ENCODE assay signal across 8 cellular contexts in genomic region chr12:3803865-3804472, GRCh38. TPM values are rescaled to one million over a fixed set of nuclear protein-coding genes. Genes with fewer than 3 reads are reported as not detected.
DNase-seq lines count a peak whose midpoint lies in the region; ATAC-seq and TF ChIP-seq lines count a peak whose summit lies in the region.

No MANE protein-coding gene starts in this region.

- H3K79me2 ChIP-seq in OCI-LY1 (ENCODE audit: insufficient read depth, low read length) = no peaks in the 10 kb centered on the region

- peak; percentile 86 for TF ChIP-seq CTCF in OCI-LY1 (IDR thresholded peaks at IDR 0.05; ENCODE audit: low read length)

- H3F3A ChIP-seq in OCI-LY1 (ENCODE audit: insufficient read depth, low read length) = no peaks in the 10 kb centered on the region

- H3K27ac Mint-ChIP-seq in naive thymus-derived CD4-positive, alpha-beta T cell = no peak overlapping the region

- H3K36me3 ChIP-seq in OCI-LY1 (ENCODE audit: insufficient read depth, low read length) = no peaks in the 10 kb centered on the region
- peaks cover 0 to 25% (median 3%) of the 10 kb centered on the region in 3 experiments for H3K36me3 ChIP-seq in naive thymus-derived CD4-positive, alpha-beta T cell (ENCODE audit: control insufficient read depth in 2 of 3, insufficient read depth in 3 of 3, low read length in 3 of 3)

- DNase-seq in DMS53 (lab: John Stamatoyannopoulos, UW) (peak; percentile 100), HUDEP-2 (lab: John Stamatoyannopoulos, UW; ENCODE audit: unreplicated experiment in 76 of 76) (peak in 65 of 76 experiments; percentile 3 to 67 (median 31))
- peak; percentile 47 for DNase-seq in activated CD8-positive, alpha-beta memory T cell treated with anti-CD3 and anti-CD28 coated beads, Interleukin-2, amount 50 U/mL, for 24 hours (ENCODE audit: extremely low read depth)
- DNase-seq in naive thymus-derived CD4-positive, alpha-beta T cell = peak; percentile 27 to 63 (median 55)
- peak; percentile 42 to 46 for DNase-seq in stimulated activated CD8-positive, alpha-beta memory T cell treated with anti-CD3 and anti-CD28 coated beads, Interleukin-7, amount 100 ng/mL, for 4 hours (ENCODE audit: low read depth in 2 of 2)

- H3K9me3 Mint-ChIP-seq in naive thymus-derived CD4-positive, alpha-beta T cell = no peaks in the 10 kb centered on the region

- H3K27ac ChIP-seq in OCI-LY1 (ENCODE audit: low read depth, low read length, poor library complexity, severe bottlenecking) = no peak overlapping the region
- no peak overlapping the region for H3K27ac ChIP-seq in naive thymus-derived CD4-positive, alpha-beta T cell (ENCODE audit: low read depth, low read length)

- POLR2A ChIA-PET in naive thymus-derived CD4-positive, alpha-beta T cell (lab: Charles Lee) = no interaction called here

- H3K4me3 Mint-ChIP-seq in naive thymus-derived CD4-positive, alpha-beta T cell = no peak overlapping the region

- ATAC-seq in esophagus mucosa = peak; percentile 79
- peak; percentile 82 for ATAC-seq in naive thymus-derived CD4-positive, alpha-beta T cell
- ATAC-seq in GM19452 (IDR thresholded peaks at IDR 0.05; ENCODE audit: unreplicated experiment) = no peak

- no peak overlapping the region for H3K4me2 ChIP-seq in OCI-LY1 (ENCODE audit: low read length)

- H3K9ac ChIP-seq in OCI-LY1 (ENCODE audit: low read length) = no peak overlapping the region

- peaks cover 0 to 9% (median 0%) of the 10 kb centered on the region in 7 donors for H3K4me1 Mint-ChIP-seq in naive thymus-derived CD4-positive, alpha-beta T cell

- CTCF ChIA-PET in naive thymus-derived CD4-positive, alpha-beta T cell (lab: Charles Lee) = interaction anchor here (0.6 to 3.4 kb wide), 9 partner anchors 9 to 504 kb away, joined by 3 to 45 read pairs (median 4); no protein-coding TSS in a partner anchor

- H3K4me3 ChIP-seq in OCI-LY1 (ENCODE audit: low read depth, low read length, poor library complexity, severe bottlenecking) = no peak overlapping the region
- no peak overlapping the region for H3K4me3 ChIP-seq in naive thymus-derived CD4-positive, alpha-beta T cell (ENCODE audit: low read length)

- H3K9me3 ChIP-seq in OCI-LY1 (ENCODE audit: low read length) = no peaks in the 10 kb centered on the region
- no peaks in the 10 kb centered on the region for H3K9me3 ChIP-seq in naive thymus-derived CD4-positive, alpha-beta T cell (ENCODE audit: control insufficient read depth in 2 of 3, low read length in 3 of 3)

- H3K36me3 Mint-ChIP-seq in naive thymus-derived CD4-positive, alpha-beta T cell = peaks cover 2 to 24% (median 8%) of the 10 kb centered on the region in 5 donors

- intact Hi-C loops in naive thymus-derived CD4-positive, alpha-beta T cell (cut with micrococcal nuclease) = loop anchor here (1.0 to 10.0 kb wide), 5 partner anchors 59 to 729 kb away; partner anchors contain the start of gene TSPAN9 (in 1 of the 2)

- H4K20me1 ChIP-seq in OCI-LY1 (ENCODE audit: insufficient read depth, low read length) = no peaks in the 10 kb centered on the region

- H3K9me2 ChIP-seq in OCI-LY1 (ENCODE audit: low read depth, low read length) = no peaks in the 10 kb centered on the region

- no peaks in the 10 kb centered on the region for H3K27me3 ChIP-seq in OCI-LY1 (ENCODE audit: insufficient read depth, low read length)
- no peaks in the 10 kb centered on the region for H3K27me3 ChIP-seq in naive thymus-derived CD4-positive, alpha-beta T cell (ENCODE audit: control insufficient read depth in 2 of 2, insufficient read depth in 2 of 2, low read length in 2 of 2)

- H3K4me1 ChIP-seq in OCI-LY1 (ENCODE audit: insufficient read depth, low read length, severe bottlenecking) = no peaks in the 10 kb centered on the region
- H3K4me1 ChIP-seq in naive thymus-derived CD4-positive, alpha-beta T cell (ENCODE audit: control insufficient read depth in 2 of 2, insufficient read depth in 2 of 2, low read length in 2 of 2) = no peaks in the 10 kb centered on the region

- no peaks in the 10 kb centered on the region for H3K27me3 Mint-ChIP-seq in naive thymus-derived CD4-positive, alpha-beta T cell

- H2AFZ ChIP-seq in OCI-LY1 (ENCODE audit: low read length) = no peak overlapping the region

RNA-seq across cellular contexts. Expression of gene CRACR2A, which starts 51.1 kb away (rescaled TPM):
- 3.0 TPM for total RNA-seq in esophagus mucosa
- 10 to 100 TPM; 31.4 to 40.3 (median 39.4) TPM for total RNA-seq in naive thymus-derived CD4-positive, alpha-beta T cell
- 10 to 100 TPM in 1 of 2 donors, 1 to 10 TPM in 1; 8.2 to 19.9 TPM for polyA plus RNA-seq in naive thymus-derived CD4-positive, alpha-beta T cell

Comparison
In these comparisons a context has a peak if more than half of its experiments do, and no peak if none do; other contexts are left out.
1. DNase-seq: peak in every context shown above with its lines; median percentile 100 in DMS53; 55 in naive thymus-derived CD4-positive, alpha-beta T cell; 47 in activated CD8-positive, alpha-beta memory T cell treated with anti-CD3 and anti-CD28 coated beads, Interleukin-2, amount 50 U/mL, for 24 hours; 44 in stimulated activated CD8-positive, alpha-beta memory T cell treated with anti-CD3 and anti-CD28 coated beads, Interleukin-7, amount 100 ng/mL, for 4 hours; 31 in HUDEP-2.